Comparison of ENCODE assay signal across 16 cellular contexts in genomic region chr7:131630427-131630826, GRCh38.
"Had no signal": no experiment of that assay in that cellular context is flagged by ENCODE, and none has a peak within 500 bp of the region (broad histone marks: within the 10 kb centered on the region; RNA-seq: fewer than 3 reads in every experiment).

No MANE protein-coding gene starts in this region.

- H3K4me3 ChIP-seq: body of pancreas, suprapubic skin had no signal

- H3K4me1 ChIP-seq: body of pancreas had no signal

- H3K36me3 ChIP-seq: suprapubic skin had no signal

- ATAC-seq: body of pancreas; effector memory CD8-positive, alpha-beta T cell; naive thymus-derived CD4-positive, alpha-beta T cell; sciatic nerve; stimulated activated naive CD8-positive, alpha-beta T cell treated with anti-CD3 and anti-CD28 coated beads, Interleukin-15, Interleukin-2, amounts not matched to agents 100 U/mL and 50 U/mL, for 24 hours; T-helper 17 cell had no signal

- DNase-seq: activated CD4-positive, alpha-beta T cell treated with anti-CD3 and anti-CD28 coated beads, Interleukin-2, amount 10 ng/mL, durations not matched to agents 7 days and 5 days; activated CD4-positive, CD25-positive, alpha-beta regulatory T cell; activated CD8-positive, alpha-beta memory T cell treated with anti-CD3 and anti-CD28 coated beads for 24 hours; activated naive CD4-positive, alpha-beta T cell treated with anti-CD3 and anti-CD28 coated beads, Interleukin-2, amount 10 ng/mL, durations not matched to agents 7 days and 5 days; activated T-cell treated with anti-CD3 and anti-CD28 coated beads for 4 hours; body of pancreas; cerebellar nuclear complex; effector memory CD8-positive, alpha-beta T cell; naive thymus-derived CD4-positive, alpha-beta T cell; nucleus accumbens; stimulated activated CD4-positive, alpha-beta T cell treated with anti-CD3 and anti-CD28 coated beads, Interleukin-4, amount 100 ng/mL, for 1 hour; stimulated activated CD8-positive, alpha-beta memory T cell treated with anti-CD3 and anti-CD28 coated beads, Interleukin-4, amount 100 ng/mL, for 48 hours; stimulated activated naive CD8-positive, alpha-beta T cell treated with anti-CD3 and anti-CD28 coated beads, Interleukin-15, Interleukin-2, amounts not matched to agents 100 U/mL and 50 U/mL, for 24 hours; T-helper 17 cell had no signal

- H3K27ac ChIP-seq: body of pancreas had no signal

- H3K9me3 ChIP-seq: body of pancreas, suprapubic skin had no signal

- H3K27me3 ChIP-seq: body of pancreas had no signal
